In the genomic region with DNA sequence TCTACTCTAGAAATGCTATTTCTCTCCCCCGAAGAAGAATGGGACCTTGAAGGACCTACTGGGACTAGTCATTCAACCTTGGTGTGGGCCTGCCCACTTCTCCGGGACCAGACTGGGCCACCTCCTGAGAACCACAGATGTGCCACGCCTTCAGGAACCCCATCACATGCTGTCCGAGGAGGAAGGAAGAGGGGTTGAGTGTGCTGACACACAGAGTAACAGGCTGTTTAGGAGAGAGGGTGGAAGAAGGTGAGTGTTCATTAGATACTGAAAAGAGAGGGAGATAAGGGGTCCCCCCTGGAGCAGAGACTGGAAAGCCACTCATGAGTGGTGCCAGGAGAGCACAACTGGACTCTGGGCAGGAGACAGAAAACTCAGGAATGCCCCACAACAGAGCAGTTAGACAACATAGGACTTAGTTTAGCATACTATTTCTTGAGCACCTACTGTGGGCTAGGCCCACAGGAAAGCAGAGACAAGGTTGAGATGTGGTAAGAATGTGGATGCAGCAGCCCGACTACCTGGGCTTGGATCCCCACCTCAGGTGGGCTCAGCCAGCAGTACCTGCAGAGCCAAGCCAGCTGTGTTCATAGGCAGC, we compare ENCODE assay signal across 33 cellular contexts.
DNase-seq lines count a peak whose midpoint lies in the region; ATAC-seq and TF ChIP-seq lines count a peak whose summit lies in the region.
"Had no signal": no experiment of that assay in that cellular context is flagged by ENCODE, and none has a peak within 500 bp of the region (broad histone marks: within the 10 kb centered on the region; RNA-seq: fewer than 3 reads in every experiment).

No MANE protein-coding gene starts in this region.

- no peaks in the 10 kb centered on the region for H3K9me3 ChIP-seq in esophagus muscularis mucosa
- H3K9me3 ChIP-seq in lung (ENCODE audit: control insufficient read depth in 2 of 2, insufficient read depth in 1 of 2, low read length in 1 of 2): peaks cover 0 to 5% of the 10 kb centered on the region in 2 donors
- no peaks in the 10 kb centered on the region for H3K9me3 ChIP-seq in CD8-positive, alpha-beta T cell (ENCODE audit: low read length)
- H3K9me3 ChIP-seq: BE2C had no signal

- DNase-seq in GM13977 (ENCODE audit: low spot score): peak; percentile 2
- DNase-seq in esophagus muscularis mucosa (ENCODE audit: extremely low spot score): peak; percentile 92
- peak; percentile 23 for DNase-seq in lung (ENCODE audit: low spot score)
- DNase-seq in osteocyte (ENCODE audit: extremely low spot score, unreplicated experiment): peak; percentile 57
- DNase-seq in GM19238 (ENCODE audit: insufficient read length, low spot score): no peak
- DNase-seq in CD8-positive, alpha-beta T cell: no peak
- no peak for DNase-seq in effector CD8-positive, alpha-beta T cell (lab: John Stamatoyannopoulos, UW)
- DNase-seq: 8988T; ACHN; AML-193; BE2C; Caco-2; Calu3; CD4-positive, alpha-beta memory T cell; CD4-positive, alpha-beta T cell; CD4-positive, CD25-positive, alpha-beta regulatory T cell; CD8-positive, alpha-beta memory T cell; COR-L47; DMS 273 treated with DMSO at 0.1 percent for 48 hours; DMS153; DMS53; DMS79; DMS79 treated with DMSO at 0.1 percent for 48 hours; DND-41; EL had no signal

- intact Hi-C loops in esophagus muscularis mucosa (cut with DNase I): no loop called here
- intact Hi-C loops in CD8-positive, alpha-beta T cell (cut with DNase I, micrococcal nuclease): no loop called here

- no peaks in the 10 kb centered on the region for H3K4me1 Mint-ChIP-seq in osteocyte (ENCODE audit: unreplicated experiment)
- no peaks in the 10 kb centered on the region for H3K4me1 Mint-ChIP-seq in CD8-positive, alpha-beta T cell (ENCODE audit: low read depth)
- H3K4me1 Mint-ChIP-seq: B cell; CD14-positive monocyte; CD4-positive, alpha-beta memory T cell; CD4-positive, CD25-positive, alpha-beta regulatory T cell; CD8-positive, alpha-beta memory T cell had no signal

- H3K4me3 Mint-ChIP-seq in osteocyte (ENCODE audit: unreplicated experiment): no peak overlapping the region
- no peak overlapping the region for H3K4me3 Mint-ChIP-seq in CD8-positive, alpha-beta T cell
- H3K4me3 Mint-ChIP-seq: B cell; CD14-positive monocyte; CD4-positive, alpha-beta memory T cell; CD4-positive, alpha-beta T cell; CD4-positive, CD25-positive, alpha-beta regulatory T cell; CD8-positive, alpha-beta memory T cell had no signal

- H3K36me3 Mint-ChIP-seq in osteocyte (ENCODE audit: unreplicated experiment): no peaks in the 10 kb centered on the region
- H3K36me3 Mint-ChIP-seq in CD8-positive, alpha-beta T cell: no peaks in the 10 kb centered on the region
- H3K36me3 Mint-ChIP-seq: CD14-positive monocyte; CD4-positive, alpha-beta memory T cell; CD4-positive, CD25-positive, alpha-beta regulatory T cell; CD8-positive, alpha-beta memory T cell had no signal

- in situ Hi-C loops in GM13977 (cut with MboI; ENCODE audit: low pct_unique_long_range_greater_than_20kb, low sequenced_read_pairs, unreplicated experiment): loop anchor here (25.0 kb wide), 4 partner anchors 108 to 583 kb away; no protein-coding TSS in a partner anchor

- H3K27ac Mint-ChIP-seq in osteocyte (ENCODE audit: unreplicated experiment): no peak overlapping the region
- H3K27ac Mint-ChIP-seq in CD8-positive, alpha-beta T cell: no peak overlapping the region
- H3K27ac Mint-ChIP-seq: B cell; CD14-positive monocyte; CD4-positive, alpha-beta memory T cell; CD4-positive, alpha-beta T cell; CD4-positive, CD25-positive, alpha-beta regulatory T cell; CD8-positive, alpha-beta memory T cell had no signal

- no peak for ATAC-seq in lung (ENCODE audit: insufficient read depth, low FRiP score)
- ATAC-seq in HG02798 (IDR thresholded peaks at IDR 0.05; ENCODE audit: poor library complexity, unreplicated experiment): no peak
- ATAC-seq in CD8-positive, alpha-beta T cell: no peak
- ATAC-seq: A549 had no signal

- H3K36me3 ChIP-seq in esophagus muscularis mucosa (no peaks in the 10 kb centered on the region), lung (ENCODE audit: control insufficient read depth in 2 of 2, insufficient read depth in 2 of 2, low read length in 2 of 2) (no peaks in the 10 kb centered on the region)
- H3K36me3 ChIP-seq in CD8-positive, alpha-beta T cell (ENCODE audit: insufficient read depth, low read length): no peaks in the 10 kb centered on the region
- H3K36me3 ChIP-seq: BE2C; BLaER1; BLaER1 treated with 17β-estradiol and CSF1 and Interleukin-3, amounts not matched to agents 10 nM and 100 nM had no signal

- TF ChIP-seq EP300 in esophagus muscularis mucosa (IDR thresholded peaks at IDR 0.05): no peak

- no peaks in the 10 kb centered on the region for H3K27me3 ChIP-seq in esophagus muscularis mucosa
- no peaks in the 10 kb centered on the region for H3K27me3 ChIP-seq in lung (ENCODE audit: control insufficient read depth, insufficient read depth)
- H3K27me3 ChIP-seq in CD8-positive, alpha-beta T cell (ENCODE audit: insufficient read depth, low read length): no peaks in the 10 kb centered on the region
- H3K27me3 ChIP-seq: BE2C; BLaER1; BLaER1 treated with 17β-estradiol and CSF1 and Interleukin-3, amounts not matched to agents 10 nM and 100 nM had no signal

- TF ChIP-seq POLR2A in esophagus muscularis mucosa (IDR thresholded peaks at IDR 0.05; ENCODE audit: low read depth): no peak

- H3K27ac ChIP-seq in esophagus muscularis mucosa (replicated peaks in 1 of 4): no peak overlapping the region
- no peak overlapping the region for H3K27ac ChIP-seq in lung (ENCODE audit: low read depth in 1 of 2, low read length in 1 of 2)
- no peak overlapping the region for H3K27ac ChIP-seq in CD8-positive, alpha-beta T cell (ENCODE audit: low read depth, low read length)
- H3K27ac ChIP-seq: 22Rv1; A549; BLaER1; BLaER1 treated with 17β-estradiol and CSF1 and Interleukin-3, amounts not matched to agents 10 nM and 100 nM; C4-2B had no signal

- no peak for TF ChIP-seq CTCF in GM13977 (IDR thresholded peaks at IDR 0.05; ENCODE audit: extremely low read depth, insufficient read depth, missing control alignments)
- TF ChIP-seq CTCF in esophagus muscularis mucosa (IDR thresholded peaks at IDR 0.05): no peak
- TF ChIP-seq CTCF in lung (IDR thresholded peaks at IDR 0.05; ENCODE audit: control extremely low read depth, extremely low read depth): no peak
- TF ChIP-seq CTCF in osteocyte (IDR thresholded peaks at IDR 0.05): no peak
- no peak for TF ChIP-seq CTCF in CD8-positive, alpha-beta T cell (IDR thresholded peaks at IDR 0.05)

- H3K4me3 ChIP-seq in esophagus muscularis mucosa (no peak overlapping the region), lung (no peak overlapping the region)
- H3K4me3 ChIP-seq in CD8-positive, alpha-beta T cell (ENCODE audit: low read depth, low read length): no peak overlapping the region
- H3K4me3 ChIP-seq: A549; BLaER1; BLaER1 treated with 17β-estradiol and CSF1 and Interleukin-3, amounts not matched to agents 10 nM and 100 nM had no signal

- H3K9me3 Mint-ChIP-seq in osteocyte (ENCODE audit: unreplicated experiment): peaks cover 5% of the 10 kb centered on the region
- H3K9me3 Mint-ChIP-seq in CD8-positive, alpha-beta T cell: peaks cover 3% of the 10 kb centered on the region
- H3K9me3 Mint-ChIP-seq: CD4-positive, alpha-beta T cell; CD8-positive, alpha-beta memory T cell had no signal

- POLR2A ChIA-PET in CD8-positive, alpha-beta T cell (lab: Charles Lee): no interaction called here

- 86% methylated on average over 5 of the region's 5 CpGs for WGBS in esophagus muscularis mucosa
- 85 to 86% methylated on average over 5 of the region's 5 CpGs for WGBS in lung, 2 donors

- peaks cover 26% of the 10 kb centered on the region for H3K27me3 Mint-ChIP-seq in osteocyte (ENCODE audit: unreplicated experiment)
- peaks cover 10% of the 10 kb centered on the region for H3K27me3 Mint-ChIP-seq in CD8-positive, alpha-beta T cell (ENCODE audit: low read depth)
- H3K27me3 Mint-ChIP-seq: CD4-positive, CD25-positive, alpha-beta regulatory T cell had no signal

- CTCF ChIA-PET in CD8-positive, alpha-beta T cell (lab: Charles Lee): interaction anchor here (1.5 kb wide), 1 partner anchor 10 kb away, joined by 4 read pairs; no protein-coding TSS in a partner anchor

- no peaks in the 10 kb centered on the region for H3K4me1 ChIP-seq in esophagus muscularis mucosa
- H3K4me1 ChIP-seq in lung (ENCODE audit: control insufficient read depth in 2 of 2, insufficient read depth in 2 of 2, low read length in 2 of 2): no peaks in the 10 kb centered on the region
- H3K4me1 ChIP-seq in CD8-positive, alpha-beta T cell (ENCODE audit: insufficient read depth, low read length): no peaks in the 10 kb centered on the region
- H3K4me1 ChIP-seq: A549; BE2C; BLaER1; BLaER1 treated with 17β-estradiol and CSF1 and Interleukin-3, amounts not matched to agents 10 nM and 100 nM; Caco-2 had no signal

Comparison
In these comparisons a context has a peak if more than half of its experiments do, and no peak if none do; other contexts are left out.
1. DNase-seq: peak in GM13977 (single experiment), esophagus muscularis mucosa (single experiment), lung (single experiment) and osteocyte (single experiment); none in GM19238 (single experiment), CD8-positive, alpha-beta T cell (0 of 7) and effector CD8-positive, alpha-beta T cell (single experiment).